In the genomic region with DNA sequence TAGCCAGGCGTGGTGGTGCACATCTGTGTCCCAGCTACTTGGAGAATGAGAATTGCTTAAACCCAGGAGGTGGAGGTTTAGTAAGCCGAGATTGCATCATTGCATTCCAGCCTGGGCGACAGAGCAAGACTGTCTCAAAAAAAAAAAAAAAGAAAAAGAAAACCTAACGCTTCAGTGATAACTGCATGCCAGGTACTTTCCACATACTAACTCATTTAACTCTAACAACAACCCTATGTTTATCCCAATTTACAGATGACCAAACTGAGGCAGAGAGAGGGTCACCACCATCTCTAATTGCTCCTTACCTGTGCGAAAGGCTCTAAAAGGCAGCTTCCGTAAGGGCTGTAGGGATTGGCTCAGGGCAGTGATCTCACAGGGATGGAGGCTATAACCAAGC, we compare ENCODE assay signal across 14 cellular contexts. TPM values are rescaled to one million over a fixed set of nuclear protein-coding genes. Genes with fewer than 3 reads are reported as not detected.
A peak's percentile ranks its signal among the peaks of the same experiment; 100 is the strongest.
DNase-seq lines count a peak whose midpoint lies in the region; ATAC-seq, FAIRE-seq and TF ChIP-seq lines count a peak whose summit lies in the region.
"Had no signal": no experiment of that assay in that cellular context is flagged by ENCODE, and none has a peak within 500 bp of the region (broad histone marks: within the 10 kb centered on the region; RNA-seq: fewer than 3 reads in every experiment).

No MANE protein-coding gene starts in this region.

- no peak overlapping the region for H2BK5ac ChIP-seq in trophoblast cell (ENCODE audit: low read depth, low read length, poor library complexity)

- no peak overlapping the region for H3K14ac ChIP-seq in trophoblast cell (ENCODE audit: low read length)

- H3K36me3 ChIP-seq in PC-9 (ENCODE audit: low read depth) (peaks cover 25% of the 10 kb centered on the region), esophagus squamous epithelium (peaks cover 0 to 46% (median 0%) of the 10 kb centered on the region in 3 donors), trophoblast cell (ENCODE audit: control insufficient read depth in 1 of 2, insufficient read depth in 2 of 2, low read length in 2 of 2) (peaks cover 3 to 4% of the 10 kb centered on the region in 2 experiments)

- H3K4me2 ChIP-seq in PC-9 (peak overlapping the region; percentile 46), trophoblast cell (ENCODE audit: low read length) (no peak overlapping the region)

- no peak overlapping the region for H4K12ac ChIP-seq in trophoblast cell (ENCODE audit: low read depth, low read length)

- WGBS in esophagus squamous epithelium, 2 donors: 48 to 60% methylated on average over 6 of the region's 6 CpGs
- no CpG with 5 or more reads among the region's 6 CpGs for WGBS in trophoblast cell (ENCODE audit: extremely low coverage, insufficient coverage, insufficient read length)

- H3K79me2 ChIP-seq in PC-9 (ENCODE audit: low read depth) (peaks cover 85% of the 10 kb centered on the region), trophoblast cell (ENCODE audit: control insufficient read depth, insufficient read depth, low read length, poor library complexity) (no peaks in the 10 kb centered on the region)

- no peak overlapping the region for H2BK12ac ChIP-seq in trophoblast cell (ENCODE audit: low read length)

- H3K23ac ChIP-seq in trophoblast cell (ENCODE audit: low read length): no peak overlapping the region

- peak; percentile 53 for DNase-seq in GF-D8 (lab: John Stamatoyannopoulos, UW)
- DNase-seq in PC-9: peak; percentile 37 to 81
- no peak for DNase-seq in esophagus squamous epithelium (lab: John Stamatoyannopoulos, UW)
- DNase-seq in trophoblast cell: peak; percentile 80 to 92
- DNase-seq in NCI-H1694 treated with DMSO at 0.1 percent for 48 hours (lab: John Stamatoyannopoulos, UW): no peak
- no peak for DNase-seq in GM12891 (ENCODE audit: insufficient read length, low spot score)
- DNase-seq: caudate nucleus, DMS 273 treated with DMSO at 0.1 percent for 48 hours, head of caudate nucleus, NCI-H146 had no signal

- CTCF ChIA-PET in PC-9 (lab: Charles Lee): interaction anchor here (0.7 kb wide), 1 partner anchor 11 kb away, joined by 6 read pairs; no protein-coding TSS in a partner anchor

- H3K27me3 ChIP-seq in PC-9 (ENCODE audit: insufficient read depth, low read depth) (no peaks in the 10 kb centered on the region), esophagus squamous epithelium (no peaks in the 10 kb centered on the region), trophoblast cell (ENCODE audit: insufficient read depth, low read length) (no peaks in the 10 kb centered on the region)

- H2AK5ac ChIP-seq in trophoblast cell (ENCODE audit: low read length): no peak overlapping the region

- H2AFZ ChIP-seq in PC-9 (no peak overlapping the region), trophoblast cell (ENCODE audit: insufficient read depth, low read length, poor library complexity) (no peak overlapping the region)

- no peak for TF ChIP-seq CTCF in PC-9 (conservative IDR thresholded peaks at IDR 0.05)
- TF ChIP-seq CTCF in esophagus squamous epithelium (IDR thresholded peaks at IDR 0.05): no peak

- H3K4me1 ChIP-seq in PC-9 (replicated peaks; ENCODE audit: insufficient read depth) (peaks cover 75% of the 10 kb centered on the region), esophagus squamous epithelium (peaks cover 11 to 79% (median 46%) of the 10 kb centered on the region in 3 donors), trophoblast cell (ENCODE audit: control insufficient read depth in 1 of 2, insufficient read depth in 2 of 2, low read length in 2 of 2) (peaks cover 4 to 11% of the 10 kb centered on the region in 2 experiments)

- intact Hi-C loops in PC-9 (cut with micrococcal nuclease; ENCODE audit: unreplicated experiment) (no loop called here), esophagus squamous epithelium (cut with DNase I) (no loop called here)

- H4K20me1 ChIP-seq in PC-9 (ENCODE audit: insufficient read depth): peaks cover 6% of the 10 kb centered on the region

- no peaks in the 10 kb centered on the region for H3K9me3 ChIP-seq in PC-9 (ENCODE audit: insufficient read depth, low read depth)
- no peaks in the 10 kb centered on the region for H3K9me3 ChIP-seq in esophagus squamous epithelium
- H3K9me3 ChIP-seq in trophoblast cell (ENCODE audit: insufficient read depth, low read depth, low read length): peaks cover 2% of the 10 kb centered on the region

- POLR2A ChIA-PET in PC-9 (lab: Charles Lee; ENCODE audit: unreplicated experiment): interaction anchor here (0.7 to 0.9 kb wide), 2 partner anchors 26 to 1198 kb away, joined by 4 to 16 read pairs; no protein-coding TSS in a partner anchor

- no peak overlapping the region for H3K9ac ChIP-seq in trophoblast cell (ENCODE audit: low read length)

- no peaks in the 10 kb centered on the region for H3K79me1 ChIP-seq in trophoblast cell (ENCODE audit: low read length)

- peaks cover 53% of the 10 kb centered on the region for H3F3A ChIP-seq in PC-9 (ENCODE audit: insufficient read depth, low read depth)

- H3K18ac ChIP-seq in trophoblast cell (ENCODE audit: low read length): no peak overlapping the region

- no peak overlapping the region for H4K8ac ChIP-seq in trophoblast cell (ENCODE audit: low read depth, low read length)

- TF ChIP-seq POLR2A in esophagus squamous epithelium (IDR thresholded peaks at IDR 0.05): no peak
- TF ChIP-seq POLR2A in GM12891 (IDR thresholded peaks at IDR 0.05; ENCODE audit: low read depth, low read length): no peak

- H3K27ac ChIP-seq in PC-9 (peak overlapping the region; percentile 74), esophagus squamous epithelium (peak overlapping the region; percentile 1 to 67 (median 56)), trophoblast cell (ENCODE audit: low read depth, low read length) (no peak overlapping the region)

- no peak for FAIRE-seq in GM12891 (lab: Jason Lieb, UNC)
- FAIRE-seq: H54 had no signal

- BruUV-seq in PC-9 (replicated peaks; lab: Mats Ljungman, UMichigan): no TSS peak

- no peaks in the 10 kb centered on the region for H3K9me2 ChIP-seq in PC-9 (ENCODE audit: insufficient read depth)

- H4K91ac ChIP-seq in trophoblast cell (ENCODE audit: low read depth, low read length): no peak overlapping the region

- ATAC-seq in GM18907 (IDR thresholded peaks at IDR 0.05; ENCODE audit: unreplicated experiment): no peak
- no peak for ATAC-seq in GM21619 (IDR thresholded peaks at IDR 0.05; ENCODE audit: unreplicated experiment)

- H3K4me3 ChIP-seq in PC-9: no peak overlapping the region
- no peak overlapping the region for H3K4me3 ChIP-seq in esophagus squamous epithelium
- H3K4me3 ChIP-seq in trophoblast cell (ENCODE audit: low read depth, low read length): no peak overlapping the region
- H3K4me3 ChIP-seq: skin epidermis had no signal

- no peak overlapping the region for H3K4ac ChIP-seq in trophoblast cell (ENCODE audit: low read depth, low read length)

- H2BK120ac ChIP-seq in trophoblast cell (ENCODE audit: insufficient read depth, low read length, poor library complexity): no peak overlapping the region

TF ChIP-seq in GM12891, 5 proteins besides CTCF, POLR2A, EP300 and RAD21:
- TF ChIP-seq POLR2AphosphoS5 (IDR thresholded peaks at IDR 0.05; ENCODE audit: low read depth, low read length) (no peak), POU2F2 (IDR thresholded peaks at IDR 0.05; ENCODE audit: low read depth, low read length) (no peak), TAF1 (IDR thresholded peaks at IDR 0.05; ENCODE audit: low read depth, low read length) (no peak), PAX5 (IDR thresholded peaks at IDR 0.05; ENCODE audit: insufficient read depth, low read length, severe bottlenecking) (no peak), SPI1 (IDR thresholded peaks at IDR 0.05; ENCODE audit: low read depth, low read length) (no peak)

RNA-seq across cellular contexts. Expression of a gene that starts 11.6 kb away (rescaled TPM):
- total RNA-seq in PC-9 (2021): 46.4 and 46.8 TPM in 2 replicates
- 10 to 100 TPM; 21.4 to 34.0 (median 30.6) TPM for total RNA-seq in esophagus squamous epithelium
- polyA plus RNA-seq in trophoblast cell (2013): 26.1 and 26.7 TPM in 2 replicates
- 29.0 TPM for polyA plus RNA-seq in GM12891 (2012; ENCODE audit: low read depth, missing spikeins)

Comparison
In these comparisons a context has a peak if more than half of its experiments do, and no peak if none do; other contexts are left out.
1. DNase-seq: peak in GF-D8 (single experiment), PC-9 (2 of 2) and trophoblast cell (2 of 2); none in esophagus squamous epithelium (single experiment), NCI-H1694 treated with DMSO at 0.1 percent for 48 hours (single experiment) and GM12891 (single experiment).